In genomic region chr12:129535351-129535750, GRCh38 we compare ENCODE assay signal across 17 cellular contexts.
"Had no signal": no experiment of that assay in that cellular context is flagged by ENCODE, and none has a peak within 500 bp of the region (broad histone marks: within the 10 kb centered on the region; RNA-seq: fewer than 3 reads in every experiment).

No MANE protein-coding gene starts in this region.

- H3K4me1 ChIP-seq: adrenal gland, foreskin keratinocyte, left lung, spleen, upper lobe of right lung had no signal

- H3K27me3 ChIP-seq: adrenal gland, foreskin keratinocyte, left lung, spleen, upper lobe of right lung had no signal

- H3K27ac ChIP-seq: adrenal gland, foreskin keratinocyte, left lung, spleen, upper lobe of right lung, WERI-Rb-1 had no signal

- ATAC-seq: foreskin keratinocyte; left lung; stimulated activated naive B cell treated with anti-CD40 and anti-IgM and Interleukin-4, amounts not matched to agents 10 μg/mL and 1 μg/mL and 100 μg/mL, for 72 hours; upper lobe of right lung had no signal

- H3K4me3 ChIP-seq: adrenal gland, left lung, spleen, upper lobe of right lung had no signal

- H3K36me3 ChIP-seq: adrenal gland, left lung, spleen, upper lobe of right lung, WERI-Rb-1 had no signal

- DNase-seq: activated CD4-positive, alpha-beta T cell treated with anti-CD3 and anti-CD28 coated beads for 1 hour; activated CD4-positive, alpha-beta T cell treated with anti-CD3 and anti-CD28 coated beads, Interleukin-2, amount 50 U/mL, for 4 hours; activated gamma-delta T cell; adrenal gland; cerebellar nuclear complex; effector CD4-positive, alpha-beta T cell; foreskin keratinocyte; glutamatergic neuron; hypothalamus; kidney; left lung; occipital lobe; retina; spleen; stimulated activated naive B cell treated with anti-CD40 and anti-IgM and Interleukin-4, amounts not matched to agents 10 μg/mL and 1 μg/mL and 100 μg/mL, for 72 hours; upper lobe of right lung; WERI-Rb-1 had no signal

- H3K9me3 ChIP-seq: adrenal gland, left lung, upper lobe of right lung had no signal
